Comparison of ENCODE assay signal across 8 cellular contexts in genomic region chr3:39177708-39178332, GRCh38. TPM values are rescaled to one million over a fixed set of nuclear protein-coding genes. Genes with fewer than 3 reads are reported as not detected.
DNase-seq lines count a peak whose midpoint lies in the region; ATAC-seq and TF ChIP-seq lines count a peak whose summit lies in the region.

No MANE protein-coding gene starts in this region.

- ATAC-seq in GM18511 (IDR thresholded peaks at IDR 0.05; ENCODE audit: unreplicated experiment) (peak; percentile 55), thoracic aorta (ENCODE audit: insufficient number of reproducible peaks, low FRiP score, low read depth) (peak; percentile 72)

- TF ChIP-seq CTCF in A673 (conservative IDR thresholded peaks at IDR 0.05; ENCODE audit: low read depth, low read length) (no peak), cardiac muscle cell (IDR thresholded peaks at IDR 0.05; ENCODE audit: low read depth, low read length) (no peak), ovary (IDR thresholded peaks at IDR 0.05) (no peak), thoracic aorta (IDR thresholded peaks at IDR 0.05) (no peak)

- peak; percentile 96 for TF ChIP-seq EP300 in ovary (IDR thresholded peaks at IDR 0.05)

- no peaks in the 10 kb centered on the region for H3K27me3 ChIP-seq in A673 (replicated peaks; ENCODE audit: insufficient read depth, low read depth, low read length, poor library complexity)
- no peaks in the 10 kb centered on the region for H3K27me3 ChIP-seq in adipocyte (replicated peaks; ENCODE audit: control insufficient read depth, insufficient read depth, low read length)
- no peaks in the 10 kb centered on the region for H3K27me3 ChIP-seq in cardiac muscle cell
- H3K27me3 ChIP-seq in ovary = no peaks in the 10 kb centered on the region
- H3K27me3 ChIP-seq in thoracic aorta (replicated peaks; ENCODE audit: insufficient read depth) = no peaks in the 10 kb centered on the region

- BruUV-seq in A673 (replicated peaks; lab: Mats Ljungman, UMichigan) = no TSS peak

- TF ChIP-seq POLR2A in ovary (IDR thresholded peaks at IDR 0.05) = peak; percentile 82

- H3K36me3 ChIP-seq in A673 (ENCODE audit: insufficient read depth, low read length, poor library complexity, severe bottlenecking) (no peaks in the 10 kb centered on the region), KOPT-K1 (ENCODE audit: insufficient read depth, low read length) (no peaks in the 10 kb centered on the region), adipocyte (ENCODE audit: control insufficient read depth, insufficient read depth, low read length, severe bottlenecking) (no peaks in the 10 kb centered on the region), cardiac muscle cell (no peaks in the 10 kb centered on the region), ovary (no peaks in the 10 kb centered on the region), thoracic aorta (no peaks in the 10 kb centered on the region)

- H3K9me3 ChIP-seq in A673 (ENCODE audit: low read depth, low read length, poor library complexity, severe bottlenecking) (no peaks in the 10 kb centered on the region), KOPT-K1 (ENCODE audit: insufficient read depth, low read length, poor library complexity, severe bottlenecking) (no peaks in the 10 kb centered on the region), adipocyte (ENCODE audit: control insufficient read depth, low read length) (no peaks in the 10 kb centered on the region), cardiac muscle cell (ENCODE audit: low read depth) (no peaks in the 10 kb centered on the region), ovary (no peaks in the 10 kb centered on the region), thoracic aorta (no peaks in the 10 kb centered on the region)

- H3K4me1 ChIP-seq in A673 (ENCODE audit: insufficient read depth, low read length, poor library complexity, severe bottlenecking) = peaks cover 11% of the 10 kb centered on the region
- peaks cover 23% of the 10 kb centered on the region for H3K4me1 ChIP-seq in adipocyte (ENCODE audit: control insufficient read depth, insufficient read depth, low read length)
- H3K4me1 ChIP-seq in cardiac muscle cell (ENCODE audit: low read depth) = peaks cover 15% of the 10 kb centered on the region
- peaks cover 7% of the 10 kb centered on the region for H3K4me1 ChIP-seq in ovary (ENCODE audit: insufficient read depth)
- peaks cover 21 to 47% of the 10 kb centered on the region in 2 donors for H3K4me1 ChIP-seq in thoracic aorta (ENCODE audit: control insufficient read depth in 1 of 2, low read depth in 2 of 2)

- DNase-seq in A673 (ENCODE audit: low spot score) = peak; percentile 82
- peak; percentile 69 to 92 for DNase-seq in SW 1271 (lab: John Stamatoyannopoulos, UW)
- DNase-seq in adipocyte (ENCODE audit: low read depth) = peak; percentile 96
- DNase-seq in cardiac muscle cell (ENCODE audit: low read depth in 1 of 2, low spot score in 1 of 2) = peak; percentile 67 to 98
- peak; percentile 87 to 96 (median 92) for DNase-seq in ovary
- peak; percentile 82 for DNase-seq in thoracic aorta (ENCODE audit: low spot score)

- POLR2A ChIA-PET in A673 (lab: Charles Lee; ENCODE audit: low non-redundant PET) = no interaction called here

- intact Hi-C loops in A673 (cut with micrococcal nuclease; ENCODE audit: unreplicated experiment) (no loop called here), ovary (cut with DNase I) (no loop called here)

- peak overlapping the region; percentile 70 for H3K27ac ChIP-seq in A673 (ENCODE audit: low read depth, low read length, poor library complexity, severe bottlenecking)
- peak overlapping the region; percentile 55 for H3K27ac ChIP-seq in KOPT-K1 (ENCODE audit: low read depth, low read length, poor library complexity, severe bottlenecking)
- H3K27ac ChIP-seq in cardiac muscle cell = peak overlapping the region; percentile 78
- peak overlapping the region; percentile 80 to 81 for H3K27ac ChIP-seq in ovary
- peak overlapping the region; percentile 89 to 96 for H3K27ac ChIP-seq in thoracic aorta

- H3K4me3 ChIP-seq in A673 (ENCODE audit: low read depth, low read length, poor library complexity, severe bottlenecking) = peak overlapping the region; percentile 38
- peak overlapping the region; percentile 78 for H3K4me3 ChIP-seq in adipocyte (ENCODE audit: low read length)
- peak overlapping the region; percentile 29 for H3K4me3 ChIP-seq in cardiac muscle cell
- peak overlapping the region; percentile 41 for H3K4me3 ChIP-seq in ovary
- H3K4me3 ChIP-seq in thoracic aorta = peak overlapping the region; percentile 74

- H3K9ac ChIP-seq in adipocyte (ENCODE audit: low read length) = peak overlapping the region; percentile 83

- 0 to 1% (median 0%) methylated on average over 29 to 32 of the region's 32 CpGs for WGBS in ovary, 3 donors

- CTCF ChIA-PET in A673 (lab: Charles Lee) = interaction anchor here (0.7 to 1.2 kb wide), 2 partner anchors 12 to 26 kb away, joined by 4 to 7 read pairs; no protein-coding TSS in a partner anchor

RNA-seq across cellular contexts. Expression of gene XIRP1, which starts 14.6 kb away (rescaled TPM):
- total RNA-seq in A673 (2021) (not detected in 2 replicates), cardiac muscle cell (195 and 315 TPM in 2 replicates), ovary (under 1 TPM in 2 of 7 donors, not detected in 5; 0.10 to 0.11 TPM), thoracic aorta (1 to 10 TPM in 1 of 2 donors, not detected in 1; 2.0 TPM)
- polyA plus RNA-seq in cardiac muscle cell (136 and 199 TPM in 2 replicates), ovary (under 1 TPM; 0.04 to 0.13 TPM)

RNA-seq across cellular contexts. Expression of gene CSRNP1, which starts 24.4 kb away (rescaled TPM):
- 7.1 and 9.7 TPM in 2 replicates for total RNA-seq in A673 (2021)
- total RNA-seq in cardiac muscle cell = 11.0 and 13.6 TPM in 2 replicates
- polyA plus RNA-seq in cardiac muscle cell = 9.6 and 11.7 TPM in 2 replicates
- 100 to 1,000 TPM in 2 of 7 donors, 10 to 100 TPM in 5; 22.4 to 118 (median 54.9) TPM for total RNA-seq in ovary
- 10 to 100 TPM in 1 of 2 donors, 1 to 10 TPM in 1; 6.5 to 24.7 TPM for polyA plus RNA-seq in ovary
- total RNA-seq in thoracic aorta = 100 to 1,000 TPM in 1 of 2 donors, 10 to 100 TPM in 1; 96.8 to 117 TPM

Comparison
In these comparisons a context has a peak if more than half of its experiments do, and no peak if none do; other contexts are left out.
1. Peak in every context shown above with its lines: DNase-seq, ATAC-seq, H3K4me3 ChIP-seq and H3K27ac ChIP-seq.
2. RNA of gene XIRP1, which starts 14.6 kb away (total RNA-seq): 195 to 315 TPM in cardiac muscle cell; 2.0 TPM in thoracic aorta, 0.10 to 0.11 TPM in ovary and not detected in A673; every median in the first group is over 10 times any median in the second.